Comparison of ENCODE assay signal across 9 cellular contexts in the genomic region with DNA sequence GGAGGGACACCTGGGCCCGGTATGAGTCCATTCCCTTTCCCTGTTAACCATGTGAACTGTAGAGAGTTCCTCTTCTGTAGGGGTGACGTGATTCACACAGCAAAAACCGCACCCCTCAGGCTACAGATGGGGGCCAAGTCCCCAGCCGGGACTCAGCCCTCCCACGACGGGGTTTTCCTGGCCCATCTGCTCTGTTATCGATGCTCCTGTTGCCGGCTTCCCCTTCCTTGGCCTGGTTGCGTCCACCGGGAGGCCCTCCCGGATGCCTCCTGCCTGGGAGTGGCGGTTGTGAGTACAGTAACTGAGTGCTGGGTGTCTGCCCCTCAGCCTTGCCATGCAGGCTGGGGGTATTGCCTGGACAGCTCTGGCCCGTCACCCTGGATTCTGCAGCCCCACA. TPM values are rescaled to one million over a fixed set of nuclear protein-coding genes. Genes with fewer than 3 reads are reported as not detected.
A peak's percentile ranks its signal among the peaks of the same experiment; 100 is the strongest.
DNase-seq lines count a peak whose midpoint lies in the region; ATAC-seq, FAIRE-seq and TF ChIP-seq lines count a peak whose summit lies in the region.
"Had no signal": no experiment of that assay in that cellular context is flagged by ENCODE, and none has a peak within 500 bp of the region (broad histone marks: within the 10 kb centered on the region; RNA-seq: fewer than 3 reads in every experiment).

No MANE protein-coding gene starts in this region.

- H3K4me1 ChIP-seq in mesodermal cell (ENCODE audit: control insufficient read depth, insufficient read depth, low read length, poor library complexity, severe bottlenecking) (peaks cover 22% of the 10 kb centered on the region), small intestine (ENCODE audit: control insufficient read depth in 2 of 2, insufficient read depth in 1 of 2, low read depth in 1 of 2, low read length in 1 of 2) (no peaks in the 10 kb centered on the region)

- no peaks in the 10 kb centered on the region for H3K36me3 Mint-ChIP-seq in MCF 10A (ENCODE audit: insufficient read depth, unreplicated experiment)

- DNase-seq in NCI-H146 (lab: John Stamatoyannopoulos, UW) = peak; percentile 60
- no peak for DNase-seq in NCI-H146 treated with DMSO at 0.1 percent for 48 hours (lab: John Stamatoyannopoulos, UW; ENCODE audit: unreplicated experiment)
- DNase-seq in RWPE1 (ENCODE audit: low spot score) = no peak
- peak; percentile 52 for DNase-seq in MCF 10A (ENCODE audit: unreplicated experiment)
- DNase-seq in stimulated activated CD8-positive, alpha-beta memory T cell treated with anti-CD3 and anti-CD28 coated beads, Interleukin-7, amount 100 ng/mL, for 48 hours (ENCODE audit: extremely low read depth in 1 of 2, low read depth in 1 of 2) = peak; percentile 33 to 53
- no peak for DNase-seq in small intestine

- WGBS in mesodermal cell (ENCODE audit: insufficient coverage in 2 of 2), 2 experiments = 22 to 33% methylated on average over 9 to 12 of the region's 13 CpGs
- WGBS in small intestine, 3 donors = 1 to 4% (median 4%) methylated on average over 12 to 13 of the region's 13 CpGs

- no TSS peak for BruUV-seq in MCF 10A (replicated peaks; lab: Mats Ljungman, UMichigan)

- H3K27me3 Mint-ChIP-seq in MCF 10A (ENCODE audit: insufficient read depth, unreplicated experiment) = no peaks in the 10 kb centered on the region

- H3K4me1 Mint-ChIP-seq in MCF 10A (ENCODE audit: insufficient read depth, unreplicated experiment) = peaks cover 17% of the 10 kb centered on the region

- TF ChIP-seq CTCF in RWPE1 (conservative IDR thresholded peaks at IDR 0.05; ENCODE audit: low read depth) = no peak
- no peak for TF ChIP-seq CTCF in MCF 10A (IDR thresholded peaks at IDR 0.05; ENCODE audit: unreplicated experiment)

- POLR2A ChIA-PET in RWPE1 (lab: Yijun Ruan, JAX; ENCODE audit: low non-redundant PET) (no interaction called here), MCF 10A (lab: Yijun Ruan, JAX) (interaction anchor here (1.0 to 2.4 kb wide), 2 partner anchors 223 to 229 kb away, joined by 3 to 18 read pairs; no protein-coding TSS in a partner anchor)

- no peaks in the 10 kb centered on the region for H3K27me3 ChIP-seq in small intestine (ENCODE audit: control insufficient read depth in 2 of 2, insufficient read depth in 2 of 2, low read length in 2 of 2)

- H3K9me3 ChIP-seq in mesodermal cell (ENCODE audit: control insufficient read depth, low read length) = no peaks in the 10 kb centered on the region
- H3K9me3 ChIP-seq in small intestine (ENCODE audit: control insufficient read depth, low read depth) = no peaks in the 10 kb centered on the region

- intact Hi-C loops in MCF 10A (cut with micrococcal nuclease) = loop anchor here (1.0 to 5.0 kb wide), 4 partner anchors 230 to 565 kb away; no protein-coding TSS in a partner anchor

- no peak for FAIRE-seq in small intestine (lab: Jason Lieb, UNC)
- FAIRE-seq: A204.1 had no signal

- H3K27ac Mint-ChIP-seq in MCF 10A (ENCODE audit: low read depth, unreplicated experiment) = no peak overlapping the region

- peak; percentile 33 for ATAC-seq in HG02885 (IDR thresholded peaks at IDR 0.05; ENCODE audit: poor library complexity, unreplicated experiment)

- H3K27ac ChIP-seq in RWPE1 (peak overlapping the region; percentile 79), mesodermal cell (ENCODE audit: low read depth, low read length, severe bottlenecking) (no peak overlapping the region), small intestine (ENCODE audit: low read depth in 1 of 2, low read length in 1 of 2) (peak overlapping the region in 1 of 2 donors; percentile 87)

- peak overlapping the region; percentile 33 for H3K4me3 ChIP-seq in mesodermal cell (ENCODE audit: extremely low read depth, insufficient read depth, low read length, poor library complexity, severe bottlenecking)
- peak overlapping the region in 1 of 2 donors; percentile 70 for H3K4me3 ChIP-seq in small intestine (ENCODE audit: low read depth in 1 of 2, low read length in 2 of 2)

- H3K4me3 Mint-ChIP-seq in MCF 10A (ENCODE audit: unreplicated experiment) = peak overlapping the region; percentile 68

- CTCF ChIA-PET in RWPE1 (lab: Yijun Ruan, JAX) (interaction anchor here (0.5 to 2.0 kb wide), 18 partner anchors 9 to 443 kb away, joined by 3 to 18 read pairs (median 4); no protein-coding TSS in a partner anchor), MCF 10A (lab: Yijun Ruan, JAX) (interaction anchor here (0.6 to 5.0 kb wide), 23 partner anchors 9 to 1435 kb away, joined by 3 to 91 read pairs (median 4); no protein-coding TSS in a partner anchor)

- H3K9me3 Mint-ChIP-seq in MCF 10A (ENCODE audit: unreplicated experiment) = no peaks in the 10 kb centered on the region

- H3K36me3 ChIP-seq in mesodermal cell (ENCODE audit: control insufficient read depth, insufficient read depth, low read length) (no peaks in the 10 kb centered on the region), small intestine (ENCODE audit: control insufficient read depth in 2 of 2, insufficient read depth in 2 of 2, low read length in 2 of 2) (no peaks in the 10 kb centered on the region)

RNA-seq across cellular contexts. Expression of a gene that starts 0.8 kb away (rescaled TPM):
- total RNA-seq in MCF 10A (2022) = 42.1 and 48.4 TPM in 2 replicates
- polyA plus RNA-seq in mesodermal cell (2013, experiment 1 of 2) = 48.4 TPM
- polyA plus RNA-seq in mesodermal cell (2013, experiment 2 of 2) = 42.3 TPM
- 1 to 10 TPM; 1.4 to 8.0 (median 4.7) TPM for polyA plus RNA-seq in small intestine

Comparison
In these comparisons a context has a peak if more than half of its experiments do, and no peak if none do; other contexts are left out.
1. DNase-seq: peak in NCI-H146 (single experiment), MCF 10A (single experiment) and stimulated activated CD8-positive, alpha-beta memory T cell treated with anti-CD3 and anti-CD28 coated beads, Interleukin-7, amount 100 ng/mL, for 48 hours (2 of 2); none in NCI-H146 treated with DMSO at 0.1 percent for 48 hours (single experiment), RWPE1 (single experiment) and small intestine (single experiment).